ENCODE assay signal across 2 cellular contexts in the genomic region with DNA sequence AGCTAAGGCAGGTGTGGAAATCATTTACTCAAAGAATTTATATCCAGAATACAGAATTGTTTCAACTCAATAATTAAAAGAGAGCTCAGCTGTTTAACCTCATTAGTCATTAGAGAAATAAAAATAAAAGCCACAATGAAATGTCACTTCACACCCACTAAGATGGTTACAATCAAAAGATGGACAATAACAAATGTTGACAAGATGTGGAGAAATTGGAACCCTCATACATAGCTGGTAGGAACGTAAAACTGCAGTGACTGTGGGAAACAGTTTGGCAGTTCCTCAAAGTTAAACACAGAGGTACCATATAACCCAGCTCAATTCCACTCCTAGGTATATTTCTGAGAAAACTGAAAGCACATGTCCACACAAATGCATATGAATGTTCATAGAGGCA.
TF ChIP-seq lines count a peak whose summit lies in the region.

No MANE protein-coding gene starts in this region.

TF ChIP-seq in HepG2, 621 proteins besides CTCF, POLR2A, EP300 and RAD21:
- TF ChIP-seq SRY (CRISPR knock-in tag; IDR thresholded peaks at IDR 0.05) = no peak
- 0 out of 2 replicates have a peak, but pooled peaks have one; percentile 49 for TF ChIP-seq ZNF7 (CRISPR knock-in tag; IDR thresholded peaks at IDR 0.05)
- no peak for TF ChIP-seq KDM6A (CRISPR knock-in tag; IDR thresholded peaks at IDR 0.05; ENCODE audit: low read depth)
TF ChIP-seq in HepG2: peak in this region for 1.

TF ChIP-seq in H1, 55 proteins besides CTCF, POLR2A, EP300 and RAD21:
- TF ChIP-seq SAP30 (IDR thresholded peaks at IDR 0.05; ENCODE audit: insufficient read depth, insufficient replicate concordance, low read length) (no peak), FOSL1 (IDR thresholded peaks at IDR 0.05; ENCODE audit: insufficient read depth, low read depth, low read length) (no peak), SIX5 (IDR thresholded peaks at IDR 0.05; ENCODE audit: low read depth, low read length) (no peak), TAF7 (optimal IDR thresholded peaks at IDR 0.05; ENCODE audit: borderline replicate concordance, low read depth, low read length) (no peak), JUND (IDR thresholded peaks at IDR 0.05; ENCODE audit: low read length) (no peak), ASH2L (IDR thresholded peaks at IDR 0.05; ENCODE audit: low read length) (no peak), TBP (IDR thresholded peaks at IDR 0.05; ENCODE audit: low read depth, low read length) (no peak), BACH1 (IDR thresholded peaks at IDR 0.05; ENCODE audit: low read length) (no peak), TCF12 (IDR thresholded peaks at IDR 0.05; ENCODE audit: low read depth, low read length) (no peak), CEBPB (IDR thresholded peaks at IDR 0.05; ENCODE audit: low read depth, low read length) (no peak), NRF1 (IDR thresholded peaks at IDR 0.05; ENCODE audit: low read depth, low read length) (no peak), BRCA1 (IDR thresholded peaks at IDR 0.05; ENCODE audit: low read depth, low read length) (no peak), EGR1 (IDR thresholded peaks at IDR 0.05; ENCODE audit: borderline replicate concordance, low read depth, low read length) (no peak), SP1 (IDR thresholded peaks at IDR 0.05; ENCODE audit: low read depth, low read length) (no peak), SP4 (IDR thresholded peaks at IDR 0.05; ENCODE audit: low read length) (no peak), GTF2F1 (IDR thresholded peaks at IDR 0.05; ENCODE audit: borderline replicate concordance, low read depth, low read length) (no peak), NANOG (IDR thresholded peaks at IDR 0.05; ENCODE audit: insufficient read depth, low read depth, low read length, poor library complexity, severe bottlenecking) (no peak)
- TF ChIP-seq, protein P1, sequence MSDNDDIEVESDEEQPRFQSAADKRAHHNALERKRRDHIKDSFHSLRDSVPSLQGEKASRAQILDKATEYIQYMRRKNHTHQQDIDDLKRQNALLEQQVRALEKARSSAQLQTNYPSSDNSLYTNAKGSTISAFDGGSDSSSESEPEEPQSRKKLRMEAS (IDR thresholded peaks at IDR 0.05) = no peak
- TF ChIP-seq, protein P2, sequence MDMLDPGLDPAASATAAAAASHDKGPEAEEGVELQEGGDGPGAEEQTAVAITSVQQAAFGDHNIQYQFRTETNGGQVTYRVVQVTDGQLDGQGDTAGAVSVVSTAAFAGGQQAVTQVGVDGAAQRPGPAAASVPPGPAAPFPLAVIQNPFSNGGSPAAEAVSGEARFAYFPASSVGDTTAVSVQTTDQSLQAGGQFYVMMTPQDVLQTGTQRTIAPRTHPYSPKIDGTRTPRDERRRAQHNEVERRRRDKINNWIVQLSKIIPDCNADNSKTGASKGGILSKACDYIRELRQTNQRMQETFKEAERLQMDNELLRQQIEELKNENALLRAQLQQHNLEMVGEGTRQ (IDR thresholded peaks at IDR 0.05; ENCODE audit: low read length) = no peak
